In genomic region chr4:44447563-44448504, GRCh38 we compare ENCODE assay signal across 8 cellular contexts. TPM values are rescaled to one million over a fixed set of nuclear protein-coding genes. Genes with fewer than 3 reads are reported as not detected.
DNase-seq lines count a peak whose midpoint lies in the region; ATAC-seq, FAIRE-seq and TF ChIP-seq lines count a peak whose summit lies in the region.
"Had no signal": no experiment of that assay in that cellular context is flagged by ENCODE, and none has a peak within 500 bp of the region (broad histone marks: within the 10 kb centered on the region; RNA-seq: fewer than 3 reads in every experiment).

No MANE protein-coding gene starts in this region.

- WGBS in body of pancreas, 2 donors: 2 to 5% methylated on average over 11 to 107 of the region's 110 CpGs

- DNase-seq in body of pancreas (peak; percentile 22 to 51 (median 38)), pons (ENCODE audit: low spot score) (no peak), GM12891 (ENCODE audit: insufficient read length, low spot score) (no peak)

- H3K4me3 ChIP-seq in body of pancreas (peak overlapping the region in 1 of 2 donors; percentile 43), iPS-18c (ENCODE audit: insufficient read depth, low read depth, low read length) (peak overlapping the region; percentile 72), skeletal muscle satellite cell (ENCODE audit: low read length) (peak overlapping the region; percentile 78)

- H3K9me3 ChIP-seq in body of pancreas (no peaks in the 10 kb centered on the region), iPS-18c (ENCODE audit: control insufficient read depth, insufficient read depth, low read length) (no peaks in the 10 kb centered on the region), skeletal muscle satellite cell (replicated peaks; ENCODE audit: low read length) (no peaks in the 10 kb centered on the region)

- no peak for TF ChIP-seq CTCF in body of pancreas (IDR thresholded peaks at IDR 0.05)

- H3K4me2 ChIP-seq in skeletal muscle satellite cell (ENCODE audit: low read length): peak overlapping the region; percentile 98

- ATAC-seq in GM19043 (IDR thresholded peaks at IDR 0.05; ENCODE audit: low read depth, unreplicated experiment) (peak; percentile 5), HG03354 (IDR thresholded peaks at IDR 0.05; ENCODE audit: poor library complexity, severe bottlenecking, unreplicated experiment) (peak; percentile 16), body of pancreas (peak; percentile 51)

- peaks cover 28% of the 10 kb centered on the region for H3K4me1 ChIP-seq in body of pancreas
- H3K4me1 ChIP-seq in skeletal muscle satellite cell (ENCODE audit: control insufficient read depth, insufficient read depth, low read length): peaks cover 3% of the 10 kb centered on the region

- peak in 2 of 3 donors; percentile 7 to 23 for TF ChIP-seq POLR2A in body of pancreas (IDR thresholded peaks at IDR 0.05)
- TF ChIP-seq POLR2A in GM12891 (IDR thresholded peaks at IDR 0.05; ENCODE audit: low read depth, low read length): no peak

- no peak for FAIRE-seq in GM12891 (lab: Jason Lieb, UNC)

- intact Hi-C loops in body of pancreas (cut with DNase I): no loop called here

- no peaks in the 10 kb centered on the region for H3K36me3 ChIP-seq in body of pancreas (replicated peaks in 1 of 2; ENCODE audit: insufficient read depth in 1 of 2, low read depth in 2 of 2)
- H3K36me3 ChIP-seq in skeletal muscle satellite cell (ENCODE audit: insufficient read depth, low read length): no peaks in the 10 kb centered on the region

- peak overlapping the region in 2 of 4 donors; percentile 37 to 71 for H3K27ac ChIP-seq in body of pancreas

- H3K27me3 ChIP-seq in body of pancreas (peaks cover 0 to 7% of the 10 kb centered on the region in 2 donors), skeletal muscle satellite cell (ENCODE audit: control insufficient read depth, insufficient read depth, low read length) (peaks cover 28% of the 10 kb centered on the region)

- peak overlapping the region; percentile 74 for H3K9ac ChIP-seq in skeletal muscle satellite cell (ENCODE audit: low read depth, low read length)

TF ChIP-seq in GM12891, 5 proteins besides CTCF, POLR2A, EP300 and RAD21:
- TF ChIP-seq PAX5 (IDR thresholded peaks at IDR 0.05; ENCODE audit: insufficient read depth, low read length, severe bottlenecking): no peak
- no peak for TF ChIP-seq SPI1 (IDR thresholded peaks at IDR 0.05; ENCODE audit: low read depth, low read length)
- TF ChIP-seq TAF1 (IDR thresholded peaks at IDR 0.05; ENCODE audit: low read depth, low read length): no peak
- TF ChIP-seq POLR2AphosphoS5 (IDR thresholded peaks at IDR 0.05; ENCODE audit: low read depth, low read length): no peak
- TF ChIP-seq POU2F2 (IDR thresholded peaks at IDR 0.05; ENCODE audit: low read depth, low read length): no peak
TF ChIP-seq in GM12891: peak in this region for 0.

RNA-seq across cellular contexts. Expression of gene KCTD8, which starts 0.8 kb away (rescaled TPM):
- under 1 TPM in 1 of 2 donors, not detected in 1; 0.26 TPM for total RNA-seq in body of pancreas
- 0.25 and 0.44 TPM in 2 replicates for total RNA-seq in skeletal muscle satellite cell (2012; rRNA removed)
- polyA plus RNA-seq in GM12891 (2012; ENCODE audit: low read depth, missing spikeins): not detected
- total RNA-seq: RPMI7951 had no signal

Comparison
In these comparisons a context has a peak if more than half of its experiments do, and no peak if none do; other contexts are left out.
1. DNase-seq: peak in body of pancreas (4 of 4); none in pons (single experiment) and GM12891 (single experiment).
2. Peak in every context shown above with its lines, with median percentiles within 50 percentile points of each other: ATAC-seq.